27 cellular contexts compared by ENCODE assay signal in the genomic region with DNA sequence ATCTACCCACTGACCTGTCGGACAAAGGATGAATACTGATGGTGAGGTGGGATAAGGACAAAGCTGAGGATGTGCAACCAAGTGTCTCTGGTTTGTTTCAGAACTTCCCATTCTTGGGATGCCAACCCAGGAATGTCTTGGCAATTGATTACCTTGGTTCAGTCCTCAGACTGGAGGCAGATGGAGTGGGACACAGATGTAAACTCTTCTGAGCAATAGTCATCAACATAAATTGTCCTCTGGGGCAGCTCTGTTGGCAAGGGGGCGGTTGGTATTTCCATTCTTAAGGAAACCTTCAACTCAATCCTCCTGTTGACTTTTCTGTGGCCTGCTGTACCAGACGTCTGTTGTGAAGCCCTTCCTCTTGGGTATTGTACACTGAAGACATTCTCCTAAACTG.
"Had no signal": no experiment of that assay in that cellular context is flagged by ENCODE, and none has a peak within 500 bp of the region (broad histone marks: within the 10 kb centered on the region; RNA-seq: fewer than 3 reads in every experiment).

No MANE protein-coding gene starts in this region.

- H3K27ac Mint-ChIP-seq: dendritic cell treated with granulocyte-macrophage colony-stimulating factor and Interleukin-4, amounts not matched to agents 40 ng/mL and 50 ng/mL, for 4 days; memory B cell; naive B cell; nephron; neural progenitor cell; stimulated activated effector memory CD8-positive, alpha-beta T cell treated with anti-CD3 and anti-CD28 coated beads, Interleukin-12 subunit alpha, Interleukin-12 subunit beta, amount 100 ng/mL, for 72 hours had no signal

- H3K4me3 ChIP-seq: colonic mucosa, esophagus squamous epithelium, lung, neural progenitor cell, prostate gland, smooth muscle cell, testis, tibial artery, upper lobe of left lung had no signal

- H3K36me3 Mint-ChIP-seq: memory B cell, neural progenitor cell had no signal

- H2AFZ ChIP-seq: neural progenitor cell had no signal

- H3K9ac ChIP-seq: neural progenitor cell had no signal

- H3K4me1 ChIP-seq: neural progenitor cell, prostate gland had no signal

- H3K36me3 ChIP-seq: colonic mucosa, esophagus squamous epithelium, neural progenitor cell, prostate gland, tibial artery, upper lobe of left lung had no signal

- H3K9me3 Mint-ChIP-seq: central memory CD8-positive, alpha-beta T cell; dendritic cell treated with granulocyte-macrophage colony-stimulating factor and Interleukin-4, amounts not matched to agents 40 ng/mL and 50 ng/mL, for 4 days; memory B cell; naive B cell; nephron; neural progenitor cell; stimulated activated effector memory CD8-positive, alpha-beta T cell treated with anti-CD3 and anti-CD28 coated beads, Interleukin-12 subunit alpha, Interleukin-12 subunit beta, amount 100 ng/mL, for 72 hours had no signal

- H3K4me3 Mint-ChIP-seq: central memory CD8-positive, alpha-beta T cell; dendritic cell treated with granulocyte-macrophage colony-stimulating factor and Interleukin-4, amounts not matched to agents 40 ng/mL and 50 ng/mL, for 4 days; memory B cell; naive B cell; nephron; neural progenitor cell; stimulated activated effector memory CD8-positive, alpha-beta T cell treated with anti-CD3 and anti-CD28 coated beads, Interleukin-12 subunit alpha, Interleukin-12 subunit beta, amount 100 ng/mL, for 72 hours had no signal

- H3K27ac ChIP-seq: colonic mucosa, esophagus squamous epithelium, neural progenitor cell, prostate gland, testis, tibial artery, upper lobe of left lung had no signal

- ATAC-seq: left ventricle myocardium superior; right cardiac atrium; stimulated activated effector memory CD8-positive, alpha-beta T cell treated with anti-CD3 and anti-CD28 coated beads, Interleukin-12 subunit alpha, Interleukin-12 subunit beta, amount 100 ng/mL, for 72 hours; stimulated activated naive CD8-positive, alpha-beta T cell treated with anti-CD3 and anti-CD28 coated beads, Interleukin-15, Interleukin-2, amounts not matched to agents 100 U/mL and 50 U/mL, for 24 hours had no signal

- H3K9me3 ChIP-seq: colonic mucosa, esophagus squamous epithelium, prostate gland, testis, tibial artery, upper lobe of left lung had no signal

- H3K27me3 ChIP-seq: testis, tibial artery had no signal

- DNase-seq: colonic mucosa; effector CD8-positive, alpha-beta T cell; esophagus squamous epithelium; left ventricle myocardium superior; naive B cell; right cardiac atrium; stimulated activated CD4-positive, alpha-beta T cell treated with anti-CD3 and anti-CD28 coated beads, Interleukin-12 subunit alpha, Interleukin-12 subunit beta, amount 100 ng/mL, for 4 hours; stimulated activated CD4-positive, alpha-beta T cell treated with anti-CD3 and anti-CD28 coated beads, Interleukin-2, amount 100 ng/mL, for 24 hours; stimulated activated CD4-positive, alpha-beta T cell treated with anti-CD3 and anti-CD28 coated beads, Interleukin-4, amount 100 ng/mL, for 24 hours; stimulated activated naive CD8-positive, alpha-beta T cell treated with anti-CD3 and anti-CD28 coated beads, Interleukin-15, Interleukin-2, amounts not matched to agents 100 U/mL and 50 U/mL, for 24 hours; substantia nigra; testis; tibial artery; upper lobe of left lung had no signal

- FAIRE-seq: endothelial cell of umbilical vein, frontal cortex, keratinocyte, urothelium cell line had no signal

- H3K4me2 ChIP-seq: neural progenitor cell, smooth muscle cell had no signal
